16 cellular contexts compared by ENCODE assay signal in genomic region chr13:21594715-21595545, GRCh38. TPM values are rescaled to one million over a fixed set of nuclear protein-coding genes. Genes with fewer than 3 reads are reported as not detected.
DNase-seq lines count a peak whose midpoint lies in the region; ATAC-seq and TF ChIP-seq lines count a peak whose summit lies in the region.
"Had no signal": no experiment of that assay in that cellular context is flagged by ENCODE, and none has a peak within 500 bp of the region (broad histone marks: within the 10 kb centered on the region; RNA-seq: fewer than 3 reads in every experiment).

No MANE protein-coding gene starts in this region.

- peaks cover 70% of the 10 kb centered on the region for H3K79me2 ChIP-seq in OCI-LY7 (ENCODE audit: insufficient read depth, low read depth, low read length)

- ATAC-seq in activated CD4-positive, alpha-beta T cell treated with anti-CD3 and anti-CD28 coated beads for 36 hours, result peak; percentile 19
- ATAC-seq in GM21526 (IDR thresholded peaks at IDR 0.05; ENCODE audit: low FRiP score, unreplicated experiment) (peak; percentile 41), HG03066 (IDR thresholded peaks at IDR 0.05; ENCODE audit: low read depth, unreplicated experiment) (peak; percentile 58), left lobe of liver (peak; percentile 45)

- H2AFZ ChIP-seq in OCI-LY7 (ENCODE audit: low read length), result no peak overlapping the region

- POLR2A ChIA-PET in activated CD4-positive, alpha-beta T cell treated with anti-CD3 and anti-CD28 coated beads for 36 hours (lab: Charles Lee), result interaction anchor here (1.7 kb wide), 1 partner anchor 9 kb away, joined by 4 read pairs; the partner anchor contains the start of gene MICU2
- POLR2A ChIA-PET in OCI-LY7 (lab: Charles Lee), result interaction anchor here (1.5 kb wide), 1 partner anchor 9 kb away, joined by 4 read pairs; the partner anchor contains the start of gene MICU2

- no peaks in the 10 kb centered on the region for H3K9me2 ChIP-seq in OCI-LY7 (ENCODE audit: insufficient read depth, low read length)

- H3K27me3 ChIP-seq in vagina, result no peaks in the 10 kb centered on the region

- no peaks in the 10 kb centered on the region for H4K20me1 ChIP-seq in OCI-LY7 (ENCODE audit: insufficient read depth, low read length)

- no peak overlapping the region for H3K4me3 ChIP-seq in vagina
- no peak overlapping the region for H3K4me3 ChIP-seq in OCI-LY7 (ENCODE audit: low read depth, low read length, poor library complexity, severe bottlenecking)

- no peak overlapping the region for H3K4me2 ChIP-seq in OCI-LY7 (ENCODE audit: low read length)

- CTCF ChIA-PET in activated CD4-positive, alpha-beta T cell treated with anti-CD3 and anti-CD28 coated beads for 36 hours (lab: Charles Lee), result no interaction called here
- CTCF ChIA-PET in OCI-LY7 (lab: Charles Lee; ENCODE audit: unreplicated experiment), result no interaction called here

- H3K4me3 Mint-ChIP-seq in activated CD4-positive, alpha-beta T cell treated with anti-CD3 and anti-CD28 coated beads for 36 hours, result no peak overlapping the region
- no peak overlapping the region for H3K4me3 Mint-ChIP-seq in glutamatergic neuron (ENCODE audit: unreplicated experiment)
- H3K4me3 Mint-ChIP-seq: activated naive CD4-positive, alpha-beta T cell treated with anti-CD3 and anti-CD28 coated beads for 36 hours had no signal

- H3K4me1 ChIP-seq in vagina, result peaks cover 9% of the 10 kb centered on the region
- H3K4me1 ChIP-seq in OCI-LY7 (ENCODE audit: insufficient read depth, low read length, poor library complexity, severe bottlenecking), result peaks cover 16% of the 10 kb centered on the region

- H3K27me3 Mint-ChIP-seq in activated CD4-positive, alpha-beta T cell treated with anti-CD3 and anti-CD28 coated beads for 36 hours, result no peaks in the 10 kb centered on the region
- H3K27me3 Mint-ChIP-seq in glutamatergic neuron (ENCODE audit: unreplicated experiment), result peaks cover 3% of the 10 kb centered on the region

- H3K36me3 ChIP-seq in vagina (no peaks in the 10 kb centered on the region), OCI-LY7 (ENCODE audit: insufficient read depth, low read length) (peaks cover 5% of the 10 kb centered on the region)
- H3K36me3 ChIP-seq: WERI-Rb-1 had no signal

- H3K9me3 ChIP-seq in vagina, result no peaks in the 10 kb centered on the region
- no peaks in the 10 kb centered on the region for H3K9me3 ChIP-seq in OCI-LY7 (ENCODE audit: low read length)

- no peak overlapping the region for H3K27ac ChIP-seq in vagina
- H3K27ac ChIP-seq in OCI-LY7 (ENCODE audit: low read depth, low read length, poor library complexity, severe bottlenecking), result no peak overlapping the region
- H3K27ac ChIP-seq: 22Rv1, WERI-Rb-1 had no signal

- H3K36me3 Mint-ChIP-seq in activated CD4-positive, alpha-beta T cell treated with anti-CD3 and anti-CD28 coated beads for 36 hours (ENCODE audit: low read depth), result peaks cover 18% of the 10 kb centered on the region
- H3K36me3 Mint-ChIP-seq in glutamatergic neuron (ENCODE audit: unreplicated experiment), result peaks cover 21% of the 10 kb centered on the region

- DNase-seq in activated CD4-positive, alpha-beta T cell treated with anti-CD3 and anti-CD28 coated beads for 36 hours, result no peak
- DNase-seq in activated CD4-positive, alpha-beta T cell treated with anti-CD3 and anti-CD28 coated beads, Interleukin-2, amount 50 U/mL, for 4 hours, result no peak
- no peak for DNase-seq in left lobe of liver (ENCODE audit: low spot score)
- DNase-seq in glutamatergic neuron, result no peak
- DNase-seq in vagina (ENCODE audit: extremely low spot score in 2 of 2), result no peak
- DNase-seq in OCI-LY7 (ENCODE audit: low spot score), result no peak
- DNase-seq: activated naive CD4-positive, alpha-beta T cell treated with anti-CD3 and anti-CD28 coated beads for 36 hours; dermis blood vessel endothelial cell; left cardiac atrium; NCI-H187 treated with DMSO at 0.1 percent for 48 hours; stimulated activated CD4-positive, alpha-beta T cell treated with anti-CD3 and anti-CD28 coated beads, Interleukin-2, amount 100 ng/mL, for 24 hours; substantia nigra; WERI-Rb-1 had no signal

- no peak overlapping the region for H3K27ac Mint-ChIP-seq in activated CD4-positive, alpha-beta T cell treated with anti-CD3 and anti-CD28 coated beads for 36 hours
- H3K27ac Mint-ChIP-seq in glutamatergic neuron (ENCODE audit: unreplicated experiment), result no peak overlapping the region
- H3K27ac Mint-ChIP-seq: activated naive CD4-positive, alpha-beta T cell treated with anti-CD3 and anti-CD28 coated beads for 36 hours had no signal

- no peak for TF ChIP-seq POLR2A in vagina (IDR thresholded peaks at IDR 0.05)

- BruUV-seq in OCI-LY7 (replicated peaks; lab: Mats Ljungman, UMichigan), result no TSS peak

- TF ChIP-seq CTCF in glutamatergic neuron (IDR thresholded peaks at IDR 0.05; ENCODE audit: partially characterized antibody, unreplicated experiment) (no peak), vagina (IDR thresholded peaks at IDR 0.05) (no peak), OCI-LY7 (conservative IDR thresholded peaks at IDR 0.05; ENCODE audit: low read length) (no peak)

- H3K9me3 Mint-ChIP-seq in activated CD4-positive, alpha-beta T cell treated with anti-CD3 and anti-CD28 coated beads for 36 hours (ENCODE audit: low read depth), result peaks cover 1% of the 10 kb centered on the region
- peaks cover 15% of the 10 kb centered on the region for H3K9me3 Mint-ChIP-seq in glutamatergic neuron (ENCODE audit: unreplicated experiment)

- intact Hi-C loops in activated CD4-positive, alpha-beta T cell treated with anti-CD3 and anti-CD28 coated beads for 36 hours (cut with DNase I, micrococcal nuclease), result no loop called here
- intact Hi-C loops in vagina (cut with DNase I) (no loop called here), OCI-LY7 (cut with micrococcal nuclease; ENCODE audit: unreplicated experiment) (no loop called here)

- H3K4me1 Mint-ChIP-seq in activated CD4-positive, alpha-beta T cell treated with anti-CD3 and anti-CD28 coated beads for 36 hours, result peaks cover 69% of the 10 kb centered on the region
- H3K4me1 Mint-ChIP-seq in glutamatergic neuron (ENCODE audit: low read depth, unreplicated experiment), result no peaks in the 10 kb centered on the region

RNA-seq across cellular contexts. Expression of gene MICU2, which starts 9.0 kb away (rescaled TPM):
- 10 to 100 TPM; 28.4 to 28.7 TPM for total RNA-seq in activated CD4-positive, alpha-beta T cell treated with anti-CD3 and anti-CD28 coated beads for 36 hours
- total RNA-seq in left lobe of liver (13.2 TPM), glutamatergic neuron (ENCODE audit: unreplicated experiment) (37.2 TPM), vagina (61.9 TPM), OCI-LY7 (2022) (37.5 and 40.8 TPM in 2 replicates)
- 41.6 and 51.3 TPM in 2 replicates for total RNA-seq in OCI-LY7 (2014; rRNA removed; shearing (Covaris generic))
